Comparison of ENCODE assay signal across 12 cellular contexts in genomic region chrX:10104958-10105658, GRCh38. TPM values are rescaled to one million over a fixed set of nuclear protein-coding genes. Genes with fewer than 3 reads are reported as not detected.
DNase-seq lines count a peak whose midpoint lies in the region; FAIRE-seq and TF ChIP-seq lines count a peak whose summit lies in the region.
"Had no signal": no experiment of that assay in that cellular context is flagged by ENCODE, and none has a peak within 500 bp of the region (broad histone marks: within the 10 kb centered on the region; RNA-seq: fewer than 3 reads in every experiment).

No MANE protein-coding gene starts in this region.

- CTCF ChIA-PET in PC-9 (lab: Charles Lee) = no interaction called here

- no peaks in the 10 kb centered on the region for H3K9me2 ChIP-seq in PC-9 (ENCODE audit: insufficient read depth)

- DNase-seq in GM19239 (ENCODE audit: insufficient read length, low spot score) (no peak), coronary artery (ENCODE audit: low spot score) (no peak), left kidney (ENCODE audit: low read depth, low spot score) (peak; percentile 13), PC-9 (no peak), NCI-H1048 (lab: John Stamatoyannopoulos, UW) (no peak), KG1 (lab: John Stamatoyannopoulos, UW) (no peak), activated gamma-delta T cell (lab: John Stamatoyannopoulos, UW) (no peak)
- DNase-seq: activated CD4-positive, alpha-beta T cell treated with anti-CD3 and anti-CD28 coated beads for 4 hours; HCEC 1CT; NCI-H1417; NCI-H82 had no signal

- H3K36me3 ChIP-seq in stomach smooth muscle (ENCODE audit: control insufficient read depth in 2 of 2, insufficient read depth in 2 of 2, low read length in 2 of 2) (peaks cover 0 to 4% of the 10 kb centered on the region in 2 donors), PC-9 (ENCODE audit: low read depth) (no peaks in the 10 kb centered on the region)

- peak overlapping the region; percentile 37 to 47 for H3K9ac ChIP-seq in stomach smooth muscle (ENCODE audit: low read length in 2 of 2)

- POLR2A ChIA-PET in PC-9 (lab: Charles Lee; ENCODE audit: unreplicated experiment) = no interaction called here

- H3K9me3 ChIP-seq in stomach smooth muscle (ENCODE audit: control insufficient read depth in 2 of 2, low read length in 2 of 2) (peaks cover 0 to 3% of the 10 kb centered on the region in 2 donors), PC-9 (ENCODE audit: insufficient read depth, low read depth) (no peaks in the 10 kb centered on the region)

- H3K27ac ChIP-seq in coronary artery (peak overlapping the region; percentile 72 to 84), stomach smooth muscle (ENCODE audit: low read length) (peak overlapping the region; percentile 81), PC-9 (no peak overlapping the region)

- intact Hi-C loops in PC-9 (cut with micrococcal nuclease; ENCODE audit: unreplicated experiment) = no loop called here

- H3F3A ChIP-seq in PC-9 (ENCODE audit: insufficient read depth, low read depth) = no peaks in the 10 kb centered on the region

- peaks cover 46% of the 10 kb centered on the region for H3K4me1 ChIP-seq in stomach smooth muscle (ENCODE audit: control insufficient read depth, insufficient read depth, low read length)
- no peaks in the 10 kb centered on the region for H3K4me1 ChIP-seq in PC-9 (replicated peaks; ENCODE audit: insufficient read depth)

- H3K4me3 ChIP-seq in coronary artery = peak overlapping the region; percentile 25
- no peak overlapping the region for H3K4me3 ChIP-seq in stomach smooth muscle (ENCODE audit: low read length in 2 of 2)
- no peak overlapping the region for H3K4me3 ChIP-seq in PC-9

- BruUV-seq in PC-9 (replicated peaks; lab: Mats Ljungman, UMichigan) = no TSS peak

- peak; percentile 66 for FAIRE-seq in GM19239 (lab: Jason Lieb, UNC)

- H3K27me3 ChIP-seq in stomach smooth muscle (ENCODE audit: control insufficient read depth in 1 of 2, insufficient read depth in 2 of 2, low read length in 2 of 2) = peaks cover 0 to 2% of the 10 kb centered on the region in 2 donors
- H3K27me3 ChIP-seq in PC-9 (ENCODE audit: insufficient read depth, low read depth) = no peaks in the 10 kb centered on the region

- no peak overlapping the region for H3K4me2 ChIP-seq in PC-9

- no peak overlapping the region for H2AFZ ChIP-seq in PC-9

- no peaks in the 10 kb centered on the region for H3K79me2 ChIP-seq in PC-9 (ENCODE audit: low read depth)

- TF ChIP-seq CTCF in coronary artery (IDR thresholded peaks at IDR 0.05) (no peak), PC-9 (conservative IDR thresholded peaks at IDR 0.05) (no peak)

- no peaks in the 10 kb centered on the region for H4K20me1 ChIP-seq in PC-9 (ENCODE audit: insufficient read depth)

RNA-seq across cellular contexts. Expression of gene CLCN4, which starts 51.7 kb away (rescaled TPM):
- 3.1 and 4.4 TPM in 2 replicates for total RNA-seq in PC-9 (2021)
